ENCODE assay signal across 12 cellular contexts in the genomic region with DNA sequence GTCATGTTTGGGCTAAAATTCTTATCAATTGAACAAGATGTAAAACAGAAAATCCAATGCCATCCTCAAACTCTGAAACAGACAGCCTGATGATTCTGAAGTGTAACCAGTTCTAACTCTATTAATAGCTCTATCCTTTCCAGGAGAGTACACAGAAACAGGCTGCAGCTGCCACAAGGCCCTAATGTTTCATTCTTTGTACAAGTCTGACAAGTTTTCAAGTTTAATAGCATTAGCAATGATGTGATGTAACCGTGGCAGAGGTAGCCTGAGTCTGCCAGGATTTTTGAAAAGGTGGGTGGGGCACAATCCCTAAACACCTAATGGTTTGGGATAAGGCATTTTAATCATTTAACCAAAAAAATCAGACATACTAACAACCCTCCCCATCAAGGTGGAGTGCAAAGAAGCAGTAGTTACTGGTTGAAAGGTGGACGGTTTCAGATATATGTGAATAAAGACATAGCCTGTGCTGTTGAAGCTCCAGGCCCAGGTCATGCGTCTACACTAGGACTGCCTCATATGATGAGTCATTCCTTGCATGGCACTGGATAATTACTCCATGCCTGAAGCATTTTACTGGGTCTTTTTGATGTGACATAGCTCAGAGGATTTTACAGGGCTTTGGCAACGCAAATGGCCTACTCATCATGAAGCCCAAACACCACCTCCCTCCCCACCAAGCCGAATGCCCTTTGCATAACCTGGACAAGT.
DNase-seq lines count a peak whose midpoint lies in the region; ATAC-seq, FAIRE-seq and TF ChIP-seq lines count a peak whose summit lies in the region.
"Had no signal": no experiment of that assay in that cellular context is flagged by ENCODE, and none has a peak within 500 bp of the region (broad histone marks: within the 10 kb centered on the region; RNA-seq: fewer than 3 reads in every experiment).

No MANE protein-coding gene starts in this region.

- 51% methylated on average over 5 of the region's 5 CpGs for WGBS in A549 (ENCODE audit: missing lambda C conversion rate)

- TF ChIP-seq EP300 in A549 (IDR thresholded peaks at IDR 0.05) = no peak

- H3K27ac ChIP-seq in A549 (no peak overlapping the region), SJCRH30 (peak overlapping the region; percentile 79)
- H3K27ac ChIP-seq: C4-2B had no signal

- H3K4me2 ChIP-seq in A549 = peak overlapping the region; percentile 23; the same call in 2 of the 3 replicates

- ATAC-seq in A549 = peak; percentile 81 to 94
- no peak for ATAC-seq in stimulated activated naive CD8-positive, alpha-beta T cell treated with anti-CD3 and anti-CD28 coated beads, Interleukin-15, Interleukin-2, amounts not matched to agents 100 U/mL and 50 U/mL, for 24 hours
- ATAC-seq in HG03439 (IDR thresholded peaks at IDR 0.05; ENCODE audit: unreplicated experiment) = no peak
- ATAC-seq in natural killer cell treated with Interleukin-12 subunit alpha and Interleukin-12 subunit beta and Interleukin-15 and Interleukin-18, amount 100 ng/mL, for 72 hours = no peak
- ATAC-seq: activated T-cell treated with anti-CD3 and anti-CD28 coated beads, Interleukin-2, amount 50 U/mL, for 4 hours had no signal

- POLR2A ChIA-PET in A549 (lab: Yijun Ruan, JAX) = no interaction called here

- H3K4me1 ChIP-seq in A549 (peaks cover 8% of the 10 kb centered on the region; the same call in 1 of the 3 replicates), SJCRH30 (peaks cover 24% of the 10 kb centered on the region)

- H3K27me3 ChIP-seq in SJCRH30 = no peaks in the 10 kb centered on the region
- H3K27me3 ChIP-seq: dorsolateral prefrontal cortex had no signal

- TF ChIP-seq POLR2A in A549 (IDR thresholded peaks at IDR 0.05; ENCODE audit: low read length) = no peak

- H3K27me3 Mint-ChIP-seq in natural killer cell treated with Interleukin-12 subunit alpha and Interleukin-12 subunit beta and Interleukin-15 and Interleukin-18, amount 100 ng/mL, for 72 hours = no peaks in the 10 kb centered on the region

- H3K27ac Mint-ChIP-seq in natural killer cell treated with Interleukin-12 subunit alpha and Interleukin-12 subunit beta and Interleukin-15 and Interleukin-18, amount 100 ng/mL, for 72 hours = no peak overlapping the region
- H3K27ac Mint-ChIP-seq: T-helper 1 cell treated with Interleukin-12 subunit alpha and Interleukin-12 subunit beta and Interleukin-4 antibody, amounts not matched to agents 30 μg/mL and 1 μg/mL, for 36 hours had no signal

- FAIRE-seq in A549 (lab: Jason Lieb, UNC) = no peak
- peak; percentile 53 for FAIRE-seq in islet of Langerhans (lab: Jason Lieb, UNC)

- no peak for TF ChIP-seq RAD21 in A549 (conservative IDR thresholded peaks at IDR 0.05 in 1 of 2, IDR thresholded peaks at IDR 0.05 in 1 of 2)

- H3K4me1 Mint-ChIP-seq in natural killer cell treated with Interleukin-12 subunit alpha and Interleukin-12 subunit beta and Interleukin-15 and Interleukin-18, amount 100 ng/mL, for 72 hours (ENCODE audit: low read depth in 2 of 2) = peaks cover 5 to 7% of the 10 kb centered on the region in 2 donors

- no peaks in the 10 kb centered on the region for H3K36me3 Mint-ChIP-seq in natural killer cell treated with Interleukin-12 subunit alpha and Interleukin-12 subunit beta and Interleukin-15 and Interleukin-18, amount 100 ng/mL, for 72 hours

- no peak overlapping the region for H3K4me3 ChIP-seq in A549
- H3K4me3 ChIP-seq in SJCRH30 = no peak overlapping the region
- H3K4me3 ChIP-seq: dorsolateral prefrontal cortex had no signal

- H3K36me3 ChIP-seq in SJCRH30 = no peaks in the 10 kb centered on the region

- H3K4me3 Mint-ChIP-seq in natural killer cell treated with Interleukin-12 subunit alpha and Interleukin-12 subunit beta and Interleukin-15 and Interleukin-18, amount 100 ng/mL, for 72 hours = no peak overlapping the region
- H3K4me3 Mint-ChIP-seq: activated T-cell treated with anti-CD3 and anti-CD28 coated beads, Interleukin-2, amount 50 U/mL, for 4 hours; T-helper 1 cell treated with Interleukin-12 subunit alpha and Interleukin-12 subunit beta and Interleukin-4 antibody, amounts not matched to agents 30 μg/mL and 1 μg/mL, for 36 hours had no signal

- TF ChIP-seq CTCF in A549 (IDR thresholded peaks at IDR 0.05) = no peak

- CTCF ChIA-PET in A549 (lab: Yijun Ruan, JAX) = no interaction called here

- H3K9me3 Mint-ChIP-seq in natural killer cell treated with Interleukin-12 subunit alpha and Interleukin-12 subunit beta and Interleukin-15 and Interleukin-18, amount 100 ng/mL, for 72 hours = no peaks in the 10 kb centered on the region
- H3K9me3 Mint-ChIP-seq: activated T-cell treated with anti-CD3 and anti-CD28 coated beads, Interleukin-2, amount 50 U/mL, for 4 hours had no signal

- DNase-seq in A549 (ENCODE audit: low read depth in 1 of 2, low spot score in 1 of 2) (peak; percentile 12 to 51), HS-27A (ENCODE audit: low read depth) (peak; percentile 29), SJCRH30 (peak; percentile 54 to 75), NOMO-1 treated with DMSO at 0.1 percent for 48 hours (lab: John Stamatoyannopoulos, UW; ENCODE audit: unreplicated experiment) (no peak)
- no peak for DNase-seq in stimulated activated naive CD8-positive, alpha-beta T cell treated with anti-CD3 and anti-CD28 coated beads, Interleukin-15, Interleukin-2, amounts not matched to agents 100 U/mL and 50 U/mL, for 24 hours
- no peak for DNase-seq in natural killer cell treated with Interleukin-12 subunit alpha and Interleukin-12 subunit beta and Interleukin-15 and Interleukin-18, amount 100 ng/mL, for 72 hours (ENCODE audit: low spot score)
- DNase-seq: activated T-cell treated with anti-CD3 and anti-CD28 coated beads, Interleukin-2, amount 50 U/mL, for 4 hours; dorsolateral prefrontal cortex had no signal

- H3K9me3 ChIP-seq in A549 (no peaks in the 10 kb centered on the region), SJCRH30 (replicated peaks) (no peaks in the 10 kb centered on the region)

TF ChIP-seq in A549, 52 proteins besides CTCF, POLR2A, EP300 and RAD21:
- TF ChIP-seq RNF2 (IDR thresholded peaks at IDR 0.05; ENCODE audit: borderline replicate concordance, low read depth) (no peak), FOSL2 (IDR thresholded peaks at IDR 0.05) (no peak), FOSL2 (CRISPR knock-in tag; IDR thresholded peaks at IDR 0.05) (peak; percentile 40; the same call in 1 of the 2 replicates)

Comparison
In these comparisons a context has a peak if more than half of its experiments do, and no peak if none do; other contexts are left out.
1. ATAC-seq: peak in A549 (2 of 2); none in stimulated activated naive CD8-positive, alpha-beta T cell treated with anti-CD3 and anti-CD28 coated beads, Interleukin-15, Interleukin-2, amounts not matched to agents 100 U/mL and 50 U/mL, for 24 hours (single experiment), HG03439 (single experiment) and natural killer cell treated with Interleukin-12 subunit alpha and Interleukin-12 subunit beta and Interleukin-15 and Interleukin-18, amount 100 ng/mL, for 72 hours (0 of 2).
2. DNase-seq: peak in A549 (2 of 2), HS-27A (single experiment) and SJCRH30 (2 of 2); none in stimulated activated naive CD8-positive, alpha-beta T cell treated with anti-CD3 and anti-CD28 coated beads, Interleukin-15, Interleukin-2, amounts not matched to agents 100 U/mL and 50 U/mL, for 24 hours (single experiment), NOMO-1 treated with DMSO at 0.1 percent for 48 hours (single experiment) and natural killer cell treated with Interleukin-12 subunit alpha and Interleukin-12 subunit beta and Interleukin-15 and Interleukin-18, amount 100 ng/mL, for 72 hours (single experiment).